In genomic region chr12:111443586-111443985, GRCh38 we compare ENCODE assay signal across 10 cellular contexts. TPM values are rescaled to one million over a fixed set of nuclear protein-coding genes. Genes with fewer than 3 reads are reported as not detected.
DNase-seq lines count a peak whose midpoint lies in the region; ATAC-seq and TF ChIP-seq lines count a peak whose summit lies in the region.
"Had no signal": no experiment of that assay in that cellular context is flagged by ENCODE, and none has a peak within 500 bp of the region (broad histone marks: within the 10 kb centered on the region; RNA-seq: fewer than 3 reads in every experiment).

No MANE protein-coding gene starts in this region.

- H4K20me1 ChIP-seq in SK-N-SH (ENCODE audit: insufficient read depth) (peaks cover 87% of the 10 kb centered on the region), fibroblast of lung (ENCODE audit: control insufficient read depth, extremely low read depth, insufficient read depth, low read length) (peaks cover 2% of the 10 kb centered on the region)

- H2AFZ ChIP-seq in SK-N-SH (ENCODE audit: low read depth) (no peak overlapping the region), fibroblast of lung (ENCODE audit: low read length) (no peak overlapping the region)

- H3K4me2 ChIP-seq in SK-N-SH (no peak overlapping the region), fibroblast of lung (ENCODE audit: extremely low read depth, insufficient read depth, low read length) (no peak overlapping the region)
- H3K4me2 ChIP-seq: A549 had no signal

- no peaks in the 10 kb centered on the region for H3K9me2 ChIP-seq in SK-N-SH

- H3F3A ChIP-seq in SK-N-SH (replicated peaks; ENCODE audit: insufficient read depth): peaks cover 59% of the 10 kb centered on the region

- peak overlapping the region in 1 of 2 experiments; percentile 42; a peak in 2 of 4 replicates for H3K27ac ChIP-seq in SK-N-SH (ENCODE audit: low read depth in 2 of 2, low read length in 1 of 2)
- H3K27ac ChIP-seq in fibroblast of lung (ENCODE audit: insufficient read depth, low read length): peak overlapping the region; percentile 49
- H3K27ac ChIP-seq: A549 had no signal

- CTCF ChIA-PET in SK-N-SH (lab: Yijun Ruan, JAX): interaction anchor here (0.8 to 28.3 kb wide), 4 partner anchors 7 to 42 kb away, joined by 3 to 618 read pairs (median 18); partner anchors contain the start of gene SH2B3
- CTCF ChIA-PET in activated CD4-positive, alpha-beta T cell treated with anti-CD3 and anti-CD28 coated beads, Interleukin-2, amount 10 ng/mL, durations not matched to agents 7 days and 5 days (lab: Charles Lee): interaction anchor here (0.9 to 8.1 kb wide), 10 partner anchors 8 to 75 kb away, joined by 3 to 79 read pairs (median 14); partner anchors contain the start of gene PHETA1

- H3K36me3 ChIP-seq in SK-N-SH (replicated peaks in 1 of 2; ENCODE audit: control insufficient read depth in 1 of 2, insufficient read depth in 2 of 2, low read length in 1 of 2) (peaks cover 14 to 45% of the 10 kb centered on the region in 2 experiments), fibroblast of lung (ENCODE audit: control insufficient read depth, insufficient read depth, low read length) (peaks cover 28% of the 10 kb centered on the region)

- H3K9me3 Mint-ChIP-seq in activated CD4-positive, alpha-beta T cell treated with anti-CD3 and anti-CD28 coated beads, Interleukin-2, amount 10 ng/mL, durations not matched to agents 7 days and 5 days: no peaks in the 10 kb centered on the region

- H3K27me3 ChIP-seq in SK-N-SH (ENCODE audit: insufficient read depth) (no peaks in the 10 kb centered on the region), fibroblast of lung (ENCODE audit: control insufficient read depth, insufficient read depth, low read length) (no peaks in the 10 kb centered on the region)

- peak overlapping the region; percentile 78 for H3K27ac Mint-ChIP-seq in activated CD4-positive, alpha-beta T cell treated with anti-CD3 and anti-CD28 coated beads, Interleukin-2, amount 10 ng/mL, durations not matched to agents 7 days and 5 days

- 60% methylated on average over 6 of the region's 7 CpGs for WGBS in SK-N-SH (ENCODE audit: low lambda C conversion rate)

- no peak for DNase-seq in SK-N-SH
- DNase-seq in activated CD4-positive, alpha-beta T cell treated with anti-CD3 and anti-CD28 coated beads, Interleukin-2, amount 10 ng/mL, durations not matched to agents 7 days and 5 days: no peak
- DNase-seq in fibroblast of lung (ENCODE audit: low read depth in 2 of 2): peak in 1 of 2 donors; percentile 55
- DNase-seq in stimulated activated CD4-positive, alpha-beta T cell treated with anti-CD3 and anti-CD28 coated beads, Interleukin-2, amount 100 ng/mL, for 4 hours (ENCODE audit: low read depth): peak; percentile 43
- no peak for DNase-seq in NCI-H774 (lab: John Stamatoyannopoulos, UW)
- no peak for DNase-seq in Kasumi-1 (lab: John Stamatoyannopoulos, UW)
- DNase-seq: GOT3 had no signal

- no peak for TF ChIP-seq EP300 in SK-N-SH (IDR thresholded peaks at IDR 0.05; ENCODE audit: borderline replicate concordance in 1 of 2, low read depth in 1 of 2, low read length in 1 of 2)

- H3K4me1 Mint-ChIP-seq in activated CD4-positive, alpha-beta T cell treated with anti-CD3 and anti-CD28 coated beads, Interleukin-2, amount 10 ng/mL, durations not matched to agents 7 days and 5 days: peaks cover 79% of the 10 kb centered on the region

- H3K4me1 ChIP-seq in SK-N-SH (ENCODE audit: control insufficient read depth in 1 of 2, insufficient read depth in 2 of 2, low read depth in 1 of 2, low read length in 1 of 2) (peaks cover 31 to 43% of the 10 kb centered on the region in 2 experiments; a peak in 3 of 4 replicates), fibroblast of lung (ENCODE audit: control insufficient read depth, extremely low read depth, insufficient read depth, low read length) (peaks cover 26% of the 10 kb centered on the region)

- H3K9me3 ChIP-seq in SK-N-SH: no peaks in the 10 kb centered on the region
- H3K9me3 ChIP-seq in fibroblast of lung (ENCODE audit: control insufficient read depth, insufficient read depth, low read depth, low read length): no peaks in the 10 kb centered on the region
- H3K9me3 ChIP-seq: A549 had no signal

- H3K36me3 Mint-ChIP-seq in activated CD4-positive, alpha-beta T cell treated with anti-CD3 and anti-CD28 coated beads, Interleukin-2, amount 10 ng/mL, durations not matched to agents 7 days and 5 days (ENCODE audit: low read depth): peaks cover 41% of the 10 kb centered on the region

- ATAC-seq in SK-N-SH treated with all-trans-retinoic acid at 6 μM for 48 hours (no peak), GM21390 (IDR thresholded peaks at IDR 0.05; ENCODE audit: unreplicated experiment) (no peak)
- ATAC-seq: A549 had no signal

- peaks cover 74% of the 10 kb centered on the region for H3K79me2 ChIP-seq in SK-N-SH (ENCODE audit: insufficient read depth)
- H3K79me2 ChIP-seq in fibroblast of lung (ENCODE audit: control insufficient read depth, insufficient read depth, low read length): peaks cover 78% of the 10 kb centered on the region

- no peak overlapping the region for H3K9ac ChIP-seq in SK-N-SH
- no peak overlapping the region for H3K9ac ChIP-seq in fibroblast of lung (ENCODE audit: insufficient read depth, low read length)

- no peak for TF ChIP-seq CTCF in SK-N-SH (IDR thresholded peaks at IDR 0.05)
- TF ChIP-seq CTCF in fibroblast of lung (conservative IDR thresholded peaks at IDR 0.05 in 1 of 2, IDR thresholded peaks at IDR 0.05 in 1 of 2; ENCODE audit: low read depth in 1 of 2, low read length in 2 of 2): no peak

- H3K4me3 Mint-ChIP-seq in activated CD4-positive, alpha-beta T cell treated with anti-CD3 and anti-CD28 coated beads, Interleukin-2, amount 10 ng/mL, durations not matched to agents 7 days and 5 days: no peak overlapping the region

- H3K4me3 ChIP-seq in SK-N-SH (ENCODE audit: low read depth in 2 of 2, low read length in 1 of 2) (no peak overlapping the region), fibroblast of lung (replicated peaks in 1 of 4; ENCODE audit: control extremely low read depth in 1 of 4, insufficient read depth in 1 of 4, low read depth in 3 of 4, low read length in 4 of 4) (no peak overlapping the region)
- H3K4me3 ChIP-seq: A549 had no signal

- no peak for TF ChIP-seq RAD21 in SK-N-SH (IDR thresholded peaks at IDR 0.05; ENCODE audit: low read length)

- no peaks in the 10 kb centered on the region for H3K27me3 Mint-ChIP-seq in activated CD4-positive, alpha-beta T cell treated with anti-CD3 and anti-CD28 coated beads, Interleukin-2, amount 10 ng/mL, durations not matched to agents 7 days and 5 days

- POLR2A ChIA-PET in SK-N-SH (lab: Yijun Ruan, JAX): interaction anchor here (0.6 to 1.2 kb wide), 2 partner anchors 14 to 58 kb away, joined by 3 read pairs; no protein-coding TSS in a partner anchor
- POLR2A ChIA-PET in activated CD4-positive, alpha-beta T cell treated with anti-CD3 and anti-CD28 coated beads, Interleukin-2, amount 10 ng/mL, durations not matched to agents 7 days and 5 days (lab: Charles Lee): interaction anchor here (1.6 to 2.2 kb wide), 2 partner anchors 9 to 40 kb away, joined by 7 to 11 read pairs; no protein-coding TSS in a partner anchor

TF ChIP-seq in SK-N-SH, 30 proteins besides CTCF, POLR2A, EP300 and RAD21:
- TF ChIP-seq PBX3 (IDR thresholded peaks at IDR 0.05): 0 out of 2 replicates have a peak, but pooled peaks have one; percentile 10
- TF ChIP-seq ELF1 (IDR thresholded peaks at IDR 0.05): no peak

TF ChIP-seq in SK-N-SH treated with all-trans-retinoic acid at 6 μM for 48 hours, 23 proteins besides CTCF, POLR2A, EP300 and RAD21 (continues in another document):
- TF ChIP-seq POU6F1 (CRISPR knock-in tag; IDR thresholded peaks at IDR 0.05; ENCODE audit: borderline replicate concordance, low read depth): no peak
- no peak for TF ChIP-seq ZNF565 (CRISPR knock-in tag; conservative IDR thresholded peaks at IDR 0.05; ENCODE audit: low read depth)
- no peak for TF ChIP-seq PPARA (CRISPR knock-in tag; IDR thresholded peaks at IDR 0.05; ENCODE audit: borderline replicate concordance)
- no peak for TF ChIP-seq CSRNP3 (CRISPR knock-in tag; IDR thresholded peaks at IDR 0.05)

RNA-seq across cellular contexts. Expression of gene SH2B3, which starts 37.9 kb away (rescaled TPM):
- polyA plus RNA-seq in SK-N-SH (2012; rRNA removed): 14.4 and 15.6 TPM in 2 replicates
- 14.9 and 18.4 TPM in 2 replicates for polyA plus RNA-seq in SK-N-SH (2012; cell fraction: cytosol; rRNA removed)
- polyA plus RNA-seq in SK-N-SH (2012; cell fraction: nucleus; rRNA removed): 19.2 and 26.6 TPM in 2 replicates
- total RNA-seq in activated CD4-positive, alpha-beta T cell treated with anti-CD3 and anti-CD28 coated beads, Interleukin-2, amount 10 ng/mL, durations not matched to agents 7 days and 5 days: 10 to 100 TPM; 29.7 to 29.8 TPM
- 7.4 and 18.0 TPM in 2 replicates for total RNA-seq in fibroblast of lung
- 29.2 and 32.0 TPM in 2 replicates for polyA plus RNA-seq in fibroblast of lung
- polyA plus RNA-seq in fibroblast of lung (2012): 21.3 and 28.0 TPM in 2 replicates
- polyA minus RNA-seq in fibroblast of lung (ENCODE audit: low replicate concordance): 52.3 and 55.9 TPM in 2 replicates
